ENCODE assay signal across 1 cellular context in the genomic region with DNA sequence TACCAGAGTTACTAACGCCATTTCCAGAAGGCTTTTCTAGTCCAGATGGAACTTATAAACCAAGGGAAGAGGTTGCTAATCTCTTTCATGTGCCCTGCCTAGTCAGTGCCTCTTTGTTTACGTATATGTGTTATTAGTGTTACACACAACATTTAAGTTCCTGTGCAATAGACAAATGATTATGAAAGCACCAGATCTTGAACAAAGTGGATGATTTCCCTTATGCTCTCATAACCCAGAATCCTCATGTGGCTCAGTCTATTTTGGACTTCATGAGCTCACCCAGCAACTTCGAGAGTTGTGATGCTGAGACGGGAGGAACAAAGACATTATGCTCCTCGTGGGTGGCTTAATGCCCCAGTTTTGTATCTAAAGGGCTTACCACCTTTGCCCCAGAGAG.
TF ChIP-seq lines count a peak whose summit lies in the region.

No MANE protein-coding gene starts in this region.

TF ChIP-seq in GM12878, 131 proteins besides CTCF, POLR2A, EP300 and RAD21:
- TF ChIP-seq SREBF1 (IDR thresholded peaks at IDR 0.05; ENCODE audit: low read length): no peak
- TF ChIP-seq MTA2 (IDR thresholded peaks at IDR 0.05; ENCODE audit: low read depth): no peak
- TF ChIP-seq HDAC6 (IDR thresholded peaks at IDR 0.05; ENCODE audit: unreplicated experiment): no peak
- TF ChIP-seq IKZF2 (IDR thresholded peaks at IDR 0.05): peak in 1 of 2 experiments; percentile 8; a peak in 1 of 4 replicates
- TF ChIP-seq NR2C1 (IDR thresholded peaks at IDR 0.05): no peak
- no peak for TF ChIP-seq BRCA1 (IDR thresholded peaks at IDR 0.05; ENCODE audit: low read depth, low read length)
- no peak for TF ChIP-seq MYC (IDR thresholded peaks at IDR 0.05; ENCODE audit: insufficient read depth, insufficient read length, insufficient replicate concordance, low read length, severe bottlenecking)
- TF ChIP-seq ATF7 (IDR thresholded peaks at IDR 0.05; ENCODE audit: low read depth): peak; percentile 41; the same call in 1 of the 2 replicates
- TF ChIP-seq, protein P1, sequence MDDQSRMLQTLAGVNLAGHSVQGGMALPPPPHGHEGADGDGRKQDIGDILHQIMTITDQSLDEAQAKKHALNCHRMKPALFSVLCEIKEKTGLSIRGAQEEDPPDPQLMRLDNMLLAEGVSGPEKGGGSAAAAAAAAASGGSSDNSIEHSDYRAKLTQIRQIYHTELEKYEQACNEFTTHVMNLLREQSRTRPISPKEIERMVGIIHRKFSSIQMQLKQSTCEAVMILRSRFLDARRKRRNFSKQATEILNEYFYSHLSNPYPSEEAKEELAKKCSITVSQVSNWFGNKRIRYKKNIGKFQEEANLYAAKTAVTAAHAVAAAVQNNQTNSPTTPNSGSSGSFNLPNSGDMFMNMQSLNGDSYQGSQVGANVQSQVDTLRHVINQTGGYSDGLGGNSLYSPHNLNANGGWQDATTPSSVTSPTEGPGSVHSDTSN (IDR thresholded peaks at IDR 0.05; ENCODE audit: insufficient replicate concordance, low read depth, low read length): no peak
- no peak for TF ChIP-seq SPI1 (IDR thresholded peaks at IDR 0.05; ENCODE audit: borderline replicate concordance, insufficient read depth, low read depth, low read length)
- TF ChIP-seq, protein P2, sequence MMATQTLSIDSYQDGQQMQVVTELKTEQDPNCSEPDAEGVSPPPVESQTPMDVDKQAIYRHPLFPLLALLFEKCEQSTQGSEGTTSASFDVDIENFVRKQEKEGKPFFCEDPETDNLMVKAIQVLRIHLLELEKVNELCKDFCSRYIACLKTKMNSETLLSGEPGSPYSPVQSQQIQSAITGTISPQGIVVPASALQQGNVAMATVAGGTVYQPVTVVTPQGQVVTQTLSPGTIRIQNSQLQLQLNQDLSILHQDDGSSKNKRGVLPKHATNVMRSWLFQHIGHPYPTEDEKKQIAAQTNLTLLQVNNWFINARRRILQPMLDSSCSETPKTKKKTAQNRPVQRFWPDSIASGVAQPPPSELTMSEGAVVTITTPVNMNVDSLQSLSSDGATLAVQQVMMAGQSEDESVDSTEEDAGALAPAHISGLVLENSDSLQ (IDR thresholded peaks at IDR 0.05): no peak
- TF ChIP-seq, protein P3, sequence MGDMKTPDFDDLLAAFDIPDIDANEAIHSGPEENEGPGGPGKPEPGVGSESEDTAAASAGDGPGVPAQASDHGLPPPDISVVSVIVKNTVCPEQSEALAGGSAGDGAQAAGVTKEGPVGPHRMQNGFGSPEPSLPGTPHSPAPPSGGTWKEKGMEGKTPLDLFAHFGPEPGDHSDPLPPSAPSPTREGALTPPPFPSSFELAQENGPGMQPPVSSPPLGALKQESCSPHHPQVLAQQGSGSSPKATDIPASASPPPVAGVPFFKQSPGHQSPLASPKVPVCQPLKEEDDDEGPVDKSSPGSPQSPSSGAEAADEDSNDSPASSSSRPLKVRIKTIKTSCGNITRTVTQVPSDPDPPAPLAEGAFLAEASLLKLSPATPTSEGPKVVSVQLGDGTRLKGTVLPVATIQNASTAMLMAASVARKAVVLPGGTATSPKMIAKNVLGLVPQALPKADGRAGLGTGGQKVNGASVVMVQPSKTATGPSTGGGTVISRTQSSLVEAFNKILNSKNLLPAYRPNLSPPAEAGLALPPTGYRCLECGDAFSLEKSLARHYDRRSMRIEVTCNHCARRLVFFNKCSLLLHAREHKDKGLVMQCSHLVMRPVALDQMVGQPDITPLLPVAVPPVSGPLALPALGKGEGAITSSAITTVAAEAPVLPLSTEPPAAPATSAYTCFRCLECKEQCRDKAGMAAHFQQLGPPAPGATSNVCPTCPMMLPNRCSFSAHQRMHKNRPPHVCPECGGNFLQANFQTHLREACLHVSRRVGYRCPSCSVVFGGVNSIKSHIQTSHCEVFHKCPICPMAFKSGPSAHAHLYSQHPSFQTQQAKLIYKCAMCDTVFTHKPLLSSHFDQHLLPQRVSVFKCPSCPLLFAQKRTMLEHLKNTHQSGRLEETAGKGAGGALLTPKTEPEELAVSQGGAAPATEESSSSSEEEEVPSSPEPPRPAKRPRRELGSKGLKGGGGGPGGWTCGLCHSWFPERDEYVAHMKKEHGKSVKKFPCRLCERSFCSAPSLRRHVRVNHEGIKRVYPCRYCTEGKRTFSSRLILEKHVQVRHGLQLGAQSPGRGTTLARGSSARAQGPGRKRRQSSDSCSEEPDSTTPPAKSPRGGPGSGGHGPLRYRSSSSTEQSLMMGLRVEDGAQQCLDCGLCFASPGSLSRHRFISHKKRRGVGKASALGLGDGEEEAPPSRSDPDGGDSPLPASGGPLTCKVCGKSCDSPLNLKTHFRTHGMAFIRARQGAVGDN (IDR thresholded peaks at IDR 0.05): no peak
